ENCODE assay signal across 27 cellular contexts in the genomic region with DNA sequence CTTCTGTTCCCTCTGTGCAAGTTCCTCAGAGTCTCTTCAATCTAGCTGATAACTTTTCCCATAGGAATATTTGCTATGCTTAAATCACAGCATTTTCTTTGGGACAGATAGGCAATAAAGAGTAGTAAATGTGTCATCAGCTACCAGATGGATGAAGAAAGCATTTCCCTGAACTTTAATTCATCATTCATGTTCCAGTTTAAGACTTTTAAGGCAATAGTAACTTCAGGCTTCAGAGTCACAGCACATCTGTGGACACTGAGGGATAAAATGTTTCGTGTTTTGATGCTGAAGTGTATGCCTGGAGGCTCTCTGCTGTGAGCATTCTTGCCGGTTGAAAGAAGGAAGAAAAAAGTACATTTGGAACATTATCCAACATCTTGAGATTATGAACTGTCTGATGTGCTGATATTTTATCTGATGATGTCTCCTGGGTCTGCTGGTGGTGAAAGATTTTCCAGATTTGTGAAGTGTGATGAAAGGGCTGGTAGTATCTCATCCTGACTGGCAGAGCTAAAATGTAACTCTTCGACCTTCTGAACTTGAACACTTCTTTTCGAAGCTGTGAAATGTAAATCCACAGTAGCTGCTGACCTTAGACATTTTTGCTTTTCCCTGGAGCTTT.
A peak's percentile ranks its signal among the peaks of the same experiment; 100 is the strongest.
DNase-seq lines count a peak whose midpoint lies in the region; ATAC-seq, FAIRE-seq and TF ChIP-seq lines count a peak whose summit lies in the region.
"Had no signal": no experiment of that assay in that cellular context is flagged by ENCODE, and none has a peak within 500 bp of the region (broad histone marks: within the 10 kb centered on the region; RNA-seq: fewer than 3 reads in every experiment).

No MANE protein-coding gene starts in this region.

- FAIRE-seq in astrocyte (lab: Jason Lieb, UNC) = peak; percentile 41
- FAIRE-seq in keratinocyte (lab: Jason Lieb, UNC) = peak; percentile 51
- FAIRE-seq: K562 had no signal

- no peak for DNase-seq in left ventricle myocardium inferior
- DNase-seq in left ventricle myocardium superior = no peak
- no peak for DNase-seq in astrocyte (ENCODE audit: low read depth)
- DNase-seq in keratinocyte (ENCODE audit: low read depth, low spot score) = no peak
- no peak for DNase-seq in DMS53 treated with DMSO at 0.1 percent for 48 hours (lab: John Stamatoyannopoulos, UW; ENCODE audit: unreplicated experiment)
- DNase-seq in activated T-cell treated with anti-CD3 and anti-CD28 coated beads, Interleukin-2, amount 50 U/mL, for 4 hours = no peak
- DNase-seq: 8988T; activated CD4-positive, alpha-beta T cell treated with anti-CD3 and anti-CD28 coated beads, Interleukin-2, amount 10 ng/mL, durations not matched to agents 24 days and 14 days; activated naive CD4-positive, alpha-beta T cell treated with anti-CD3 and anti-CD28 coated beads for 36 hours; activated T-cell treated with anti-CD3 and anti-CD28 coated beads, Interleukin-2, amount 50 U/mL, for 72 hours; Caco-2; DMS79 treated with DMSO at 0.1 percent for 48 hours; foreskin melanocyte; islet precursor cell; mammary epithelial cell; MM.1S; NCI-H1417 treated with DMSO at 0.1 percent for 48 hours; NCI-H82; stimulated activated CD4-positive, alpha-beta T cell treated with anti-CD3 and anti-CD28 coated beads, Interleukin-1b, Interleukin-23, amount 100 ng/mL, for 48 hours; upper lobe of left lung had no signal

- dilution Hi-C loops in keratinocyte (cut with MboI; ENCODE audit: extremely low pct_ligation_motif_present, low sequenced_read_pairs) = loop anchor here (25.0 kb wide), 1 partner anchor 200 kb away; no protein-coding TSS in a partner anchor

- H3K9me3 ChIP-seq in left ventricle myocardium inferior (replicated peaks) (no peaks in the 10 kb centered on the region), astrocyte (ENCODE audit: insufficient read depth, low read depth, low read length) (no peaks in the 10 kb centered on the region), keratinocyte (ENCODE audit: control insufficient read depth, low read depth, low read length) (no peaks in the 10 kb centered on the region)
- H3K9me3 ChIP-seq: Caco-2, upper lobe of left lung had no signal

- H3K4me2 ChIP-seq in astrocyte (ENCODE audit: low read length) (no peak overlapping the region), keratinocyte (ENCODE audit: control insufficient read depth, extremely low read depth, insufficient read depth, low read depth, low read length) (no peak overlapping the region)

- H3K4me1 ChIP-seq in left ventricle myocardium inferior (peaks cover 58% of the 10 kb centered on the region), astrocyte (ENCODE audit: insufficient read depth, low read length) (no peaks in the 10 kb centered on the region), keratinocyte (ENCODE audit: control insufficient read depth, extremely low read depth, insufficient read depth, low read length) (peaks cover 24% of the 10 kb centered on the region)
- H3K4me1 ChIP-seq: upper lobe of left lung had no signal

- H3K4me3 ChIP-seq in left ventricle myocardium inferior (no peak overlapping the region), astrocyte (ENCODE audit: insufficient read depth, low read depth, low read length) (no peak overlapping the region), keratinocyte (ENCODE audit: control insufficient read depth in 2 of 3, extremely low read depth in 1 of 3, insufficient read depth in 2 of 3, low read depth in 1 of 3, low read length in 3 of 3) (no peak overlapping the region)
- H3K4me3 ChIP-seq: K562, skin epidermis, upper lobe of left lung had no signal

- no peak overlapping the region for H3K27ac Mint-ChIP-seq in astrocyte (ENCODE audit: unreplicated experiment)
- H3K27ac Mint-ChIP-seq: activated CD4-positive, alpha-beta T cell treated with anti-CD3 and anti-CD28 coated beads, Interleukin-2, amount 10 ng/mL, durations not matched to agents 24 days and 14 days; activated naive CD4-positive, alpha-beta T cell treated with anti-CD3 and anti-CD28 coated beads for 36 hours; activated T-cell treated with anti-CD3 and anti-CD28 coated beads, Interleukin-2, amount 50 U/mL, for 72 hours; dendritic cell treated with granulocyte-macrophage colony-stimulating factor and Interleukin-4, amounts not matched to agents 40 ng/mL and 50 ng/mL, for 4 days; T-helper 2 cell treated with Interferon-gamma antibody and Interleukin-4, amounts not matched to agents 5 μg/mL and 100 μg/mL, for 36 hours had no signal

- no peaks in the 10 kb centered on the region for H3K36me3 ChIP-seq in left ventricle myocardium inferior
- H3K36me3 ChIP-seq in astrocyte (ENCODE audit: insufficient read depth, low read length) = no peaks in the 10 kb centered on the region
- H3K36me3 ChIP-seq in keratinocyte (ENCODE audit: control insufficient read depth in 2 of 2, extremely low read depth in 1 of 2, insufficient read depth in 2 of 2, low read length in 2 of 2) = no peaks in the 10 kb centered on the region
- H3K36me3 ChIP-seq: upper lobe of left lung had no signal

- H2AFZ ChIP-seq in astrocyte (ENCODE audit: low read depth, low read length) = no peak overlapping the region
- H2AFZ ChIP-seq in keratinocyte (ENCODE audit: control insufficient read depth, low read length) = no peak overlapping the region

- no peaks in the 10 kb centered on the region for H3K9me1 ChIP-seq in keratinocyte (ENCODE audit: control insufficient read depth, extremely low read depth, insufficient read depth, low read length)

- peaks cover 2% of the 10 kb centered on the region for H3K4me1 Mint-ChIP-seq in astrocyte (ENCODE audit: low read depth, unreplicated experiment)
- no peaks in the 10 kb centered on the region for H3K4me1 Mint-ChIP-seq in activated T-cell treated with anti-CD3 and anti-CD28 coated beads, Interleukin-2, amount 50 U/mL, for 4 hours (ENCODE audit: low read depth)
- H3K4me1 Mint-ChIP-seq: activated CD4-positive, alpha-beta T cell treated with anti-CD3 and anti-CD28 coated beads, Interleukin-2, amount 10 ng/mL, durations not matched to agents 24 days and 14 days had no signal

- intact Hi-C loops in left ventricle myocardium inferior (cut with micrococcal nuclease) = no loop called here
- intact Hi-C loops in left ventricle myocardium superior (cut with micrococcal nuclease) = no loop called here

- H3K4me3 Mint-ChIP-seq in astrocyte (ENCODE audit: unreplicated experiment) = no peak overlapping the region
- H3K4me3 Mint-ChIP-seq in activated T-cell treated with anti-CD3 and anti-CD28 coated beads, Interleukin-2, amount 50 U/mL, for 4 hours = no peak overlapping the region
- H3K4me3 Mint-ChIP-seq: activated CD4-positive, alpha-beta T cell treated with anti-CD3 and anti-CD28 coated beads, Interleukin-2, amount 10 ng/mL, durations not matched to agents 24 days and 14 days; activated naive CD4-positive, alpha-beta T cell treated with anti-CD3 and anti-CD28 coated beads for 36 hours; activated T-cell treated with anti-CD3 and anti-CD28 coated beads, Interleukin-2, amount 50 U/mL, for 72 hours; dendritic cell treated with granulocyte-macrophage colony-stimulating factor and Interleukin-4, amounts not matched to agents 40 ng/mL and 50 ng/mL, for 4 days; T-helper 2 cell treated with Interferon-gamma antibody and Interleukin-4, amounts not matched to agents 5 μg/mL and 100 μg/mL, for 36 hours had no signal

- ATAC-seq in left ventricle myocardium superior (no peak), GM19351 (IDR thresholded peaks at IDR 0.05; ENCODE audit: unreplicated experiment) (no peak), GM21737 (IDR thresholded peaks at IDR 0.05; ENCODE audit: unreplicated experiment) (no peak)
- ATAC-seq in activated T-cell treated with anti-CD3 and anti-CD28 coated beads, Interleukin-2, amount 50 U/mL, for 4 hours = no peak
- ATAC-seq: K562 had no signal

- TF ChIP-seq CTCF in left ventricle myocardium inferior (IDR thresholded peaks at IDR 0.05; ENCODE audit: borderline replicate concordance) = no peak
- no peak for TF ChIP-seq CTCF in astrocyte (IDR thresholded peaks at IDR 0.05; ENCODE audit: insufficient read depth, low read depth, low read length)
- TF ChIP-seq CTCF in keratinocyte (optimal IDR thresholded peaks at IDR 0.05 in 1 of 3, IDR thresholded peaks at IDR 0.05 in 1 of 3, conservative IDR thresholded peaks at IDR 0.05 in 1 of 3; ENCODE audit: extremely low read depth in 1 of 3, insufficient read depth in 2 of 3, low read length in 3 of 3) = no peak

- H4K20me1 ChIP-seq in astrocyte (ENCODE audit: insufficient read depth, low read length) (no peaks in the 10 kb centered on the region), keratinocyte (ENCODE audit: control insufficient read depth, extremely low read depth, insufficient read depth, low read length) (no peaks in the 10 kb centered on the region)

- H3K27me3 ChIP-seq in left ventricle myocardium inferior (ENCODE audit: low read depth) (no peaks in the 10 kb centered on the region), astrocyte (ENCODE audit: insufficient read depth, low read length) (no peaks in the 10 kb centered on the region), keratinocyte (ENCODE audit: control insufficient read depth, extremely low read depth, insufficient read depth, low read length) (no peaks in the 10 kb centered on the region)
- H3K27me3 ChIP-seq: upper lobe of left lung had no signal

- H3K9ac ChIP-seq in astrocyte (ENCODE audit: low read length) (no peak overlapping the region), keratinocyte (ENCODE audit: control insufficient read depth, extremely low read depth, insufficient read depth, low read length) (no peak overlapping the region)

- peak overlapping the region; percentile 29 for H3K27ac ChIP-seq in left ventricle myocardium inferior (replicated peaks)
- no peak overlapping the region for H3K27ac ChIP-seq in astrocyte (ENCODE audit: low read depth, low read length)
- no peak overlapping the region for H3K27ac ChIP-seq in keratinocyte (ENCODE audit: control insufficient read depth, insufficient read depth, low read length)
- H3K27ac ChIP-seq: skin epidermis, upper lobe of left lung, VCaP had no signal

- H3K27me3 Mint-ChIP-seq in astrocyte (ENCODE audit: low read depth, unreplicated experiment) = peaks cover 3% of the 10 kb centered on the region
- peaks cover 7% of the 10 kb centered on the region for H3K27me3 Mint-ChIP-seq in activated T-cell treated with anti-CD3 and anti-CD28 coated beads, Interleukin-2, amount 50 U/mL, for 4 hours (ENCODE audit: low read depth)
- H3K27me3 Mint-ChIP-seq: dendritic cell treated with granulocyte-macrophage colony-stimulating factor and Interleukin-4, amounts not matched to agents 40 ng/mL and 50 ng/mL, for 4 days had no signal

- no peaks in the 10 kb centered on the region for H3K9me3 Mint-ChIP-seq in astrocyte (ENCODE audit: unreplicated experiment)
- no peaks in the 10 kb centered on the region for H3K9me3 Mint-ChIP-seq in activated T-cell treated with anti-CD3 and anti-CD28 coated beads, Interleukin-2, amount 50 U/mL, for 4 hours
- H3K9me3 Mint-ChIP-seq: activated CD4-positive, alpha-beta T cell treated with anti-CD3 and anti-CD28 coated beads, Interleukin-2, amount 10 ng/mL, durations not matched to agents 24 days and 14 days; activated naive CD4-positive, alpha-beta T cell treated with anti-CD3 and anti-CD28 coated beads for 36 hours; activated T-cell treated with anti-CD3 and anti-CD28 coated beads, Interleukin-2, amount 50 U/mL, for 72 hours; dendritic cell treated with granulocyte-macrophage colony-stimulating factor and Interleukin-4, amounts not matched to agents 40 ng/mL and 50 ng/mL, for 4 days; T-helper 2 cell treated with Interferon-gamma antibody and Interleukin-4, amounts not matched to agents 5 μg/mL and 100 μg/mL, for 36 hours had no signal

- H3K79me2 ChIP-seq in astrocyte (ENCODE audit: insufficient read depth, low read length) (no peaks in the 10 kb centered on the region), keratinocyte (ENCODE audit: control insufficient read depth, insufficient read depth, low read length) (no peaks in the 10 kb centered on the region)

- H3K36me3 Mint-ChIP-seq in astrocyte (ENCODE audit: low read depth, unreplicated experiment) = peaks cover 4% of the 10 kb centered on the region
- H3K36me3 Mint-ChIP-seq in activated T-cell treated with anti-CD3 and anti-CD28 coated beads, Interleukin-2, amount 50 U/mL, for 4 hours (ENCODE audit: insufficient read depth) = no peaks in the 10 kb centered on the region
